Comparison of ENCODE assay signal across 11 cellular contexts in genomic region chr2:43102366-43103092, GRCh38.
A peak's percentile ranks its signal among the peaks of the same experiment; 100 is the strongest.
DNase-seq lines count a peak whose midpoint lies in the region; ATAC-seq and TF ChIP-seq lines count a peak whose summit lies in the region.
"Had no signal": no experiment of that assay in that cellular context is flagged by ENCODE, and none has a peak within 500 bp of the region (broad histone marks: within the 10 kb centered on the region; RNA-seq: fewer than 3 reads in every experiment).

No MANE protein-coding gene starts in this region.

- peaks cover 19% of the 10 kb centered on the region for H3K4me1 ChIP-seq in RWPE2 (ENCODE audit: insufficient read depth, poor library complexity, severe bottlenecking)
- peaks cover 27 to 32% of the 10 kb centered on the region in 2 donors for H3K4me1 ChIP-seq in muscle layer of duodenum (ENCODE audit: control insufficient read depth in 1 of 2, insufficient read depth in 2 of 2, low read length in 2 of 2)
- H3K4me1 ChIP-seq in thoracic aorta (ENCODE audit: control insufficient read depth in 1 of 2, low read depth in 2 of 2), result peaks cover 37 to 73% of the 10 kb centered on the region in 2 donors

- TF ChIP-seq CTCF in RWPE2 (IDR thresholded peaks at IDR 0.05; ENCODE audit: poor library complexity, severe bottlenecking) (no peak), fibroblast of villous mesenchyme (IDR thresholded peaks at IDR 0.05; ENCODE audit: insufficient read depth, low read depth, low read length) (no peak), thoracic aorta (IDR thresholded peaks at IDR 0.05) (no peak)

- ATAC-seq in RWPE2 (ENCODE audit: low read depth), result no peak
- no peak for ATAC-seq in thoracic aorta (ENCODE audit: insufficient number of reproducible peaks, low FRiP score, low read depth)
- no peak for ATAC-seq in GM19397 (IDR thresholded peaks at IDR 0.05; ENCODE audit: unreplicated experiment)

- H3K36me3 ChIP-seq in RWPE2 (ENCODE audit: low read depth) (no peaks in the 10 kb centered on the region), muscle layer of duodenum (ENCODE audit: control insufficient read depth in 1 of 2, insufficient read depth in 2 of 2, low read length in 2 of 2) (no peaks in the 10 kb centered on the region), thoracic aorta (no peaks in the 10 kb centered on the region)
- H3K36me3 ChIP-seq: neutrophil had no signal

- DNase-seq in RWPE2 (ENCODE audit: low spot score) (no peak), fibroblast of villous mesenchyme (ENCODE audit: low read depth) (peak; percentile 59), thoracic aorta (ENCODE audit: low spot score) (no peak), COLO829 (ENCODE audit: low spot score) (no peak), kidney glomerular epithelial cell (lab: John Stamatoyannopoulos, UW) (no peak)
- no peak for DNase-seq in activated naive CD4-positive, alpha-beta T cell treated with anti-CD3 and anti-CD28 coated beads, Interleukin-2, amount 50 U/mL, for 16 hours
- DNase-seq: NCI-H526, SW 1271 had no signal

- H3K9me3 ChIP-seq in RWPE2 (ENCODE audit: severe bottlenecking) (no peaks in the 10 kb centered on the region), muscle layer of duodenum (ENCODE audit: control insufficient read depth in 1 of 2, low read length in 2 of 2) (no peaks in the 10 kb centered on the region), thoracic aorta (no peaks in the 10 kb centered on the region)
- H3K9me3 ChIP-seq: neutrophil had no signal

- no peaks in the 10 kb centered on the region for H3K27me3 ChIP-seq in RWPE2 (ENCODE audit: insufficient read depth, poor library complexity, severe bottlenecking)
- H3K27me3 ChIP-seq in muscle layer of duodenum (ENCODE audit: low read depth, low read length), result no peaks in the 10 kb centered on the region
- H3K27me3 ChIP-seq in thoracic aorta (replicated peaks; ENCODE audit: insufficient read depth), result no peaks in the 10 kb centered on the region
- H3K27me3 ChIP-seq: neutrophil had no signal

- H3K27ac ChIP-seq in RWPE2 (ENCODE audit: poor library complexity, severe bottlenecking) (peak overlapping the region; percentile 48), muscle layer of duodenum (ENCODE audit: low read length) (peak overlapping the region; percentile 76), thoracic aorta (peak overlapping the region; percentile 96 to 97)
- H3K27ac ChIP-seq: neutrophil had no signal

- no peak overlapping the region for H3K4me3 ChIP-seq in RWPE2 (ENCODE audit: severe bottlenecking)
- no peak overlapping the region for H3K4me3 ChIP-seq in fibroblast of villous mesenchyme (ENCODE audit: low read depth, low read length)
- peak overlapping the region in 1 of 2 donors; percentile 52 for H3K4me3 ChIP-seq in muscle layer of duodenum (ENCODE audit: low read depth in 1 of 2, low read length in 2 of 2)
- no peak overlapping the region for H3K4me3 ChIP-seq in thoracic aorta
